Comparison of ENCODE assay signal across 23 cellular contexts in the genomic region with DNA sequence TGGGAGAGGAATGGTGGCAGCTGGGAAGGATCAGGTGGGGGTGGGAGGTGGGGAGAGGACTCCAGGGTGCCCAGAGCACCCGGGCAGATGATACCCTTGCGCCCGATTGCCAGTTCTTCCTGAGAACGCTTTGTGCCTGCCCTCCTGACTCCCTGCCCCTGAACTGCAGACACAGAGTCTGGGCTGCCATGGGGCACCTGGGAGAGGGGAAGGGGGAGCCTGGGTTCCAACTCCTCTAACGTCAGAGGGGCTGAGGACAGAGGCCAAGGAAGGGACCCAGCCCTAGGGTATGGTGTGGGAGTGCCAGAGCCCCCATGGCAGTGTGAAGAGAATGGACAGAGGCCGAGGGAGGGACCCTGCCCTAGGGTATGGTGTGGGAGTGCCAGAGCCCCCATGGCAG.
"Had no signal": no experiment of that assay in that cellular context is flagged by ENCODE, and none has a peak within 500 bp of the region (broad histone marks: within the 10 kb centered on the region; RNA-seq: fewer than 3 reads in every experiment).

No MANE protein-coding gene starts in this region.

- H3K36me3 Mint-ChIP-seq: activated naive CD8-positive, alpha-beta T cell had no signal

- H3K27me3 Mint-ChIP-seq: activated B cell treated with CpG ODN at 0.5 μM for 24 hours; activated naive CD8-positive, alpha-beta T cell had no signal

- H3K4me3 Mint-ChIP-seq: activated B cell treated with CpG ODN at 0.5 μM for 24 hours; activated naive CD8-positive, alpha-beta T cell; activated T-cell treated with anti-CD3 and anti-CD28 coated beads, Interleukin-2, amount 50 U/mL, for 4 hours; brain had no signal

- ATAC-seq: activated T-cell treated with anti-CD3 and anti-CD28 coated beads, Interleukin-2, amount 50 U/mL, for 4 hours had no signal

- H3K27ac Mint-ChIP-seq: activated naive CD8-positive, alpha-beta T cell; brain had no signal

- H3K9me3 Mint-ChIP-seq: activated B cell treated with CpG ODN at 0.5 μM for 24 hours; activated T-cell treated with anti-CD3 and anti-CD28 coated beads, Interleukin-2, amount 50 U/mL, for 4 hours; brain had no signal

- DNase-seq: activated B cell treated with CpG ODN at 0.5 μM for 24 hours; activated CD4-positive, alpha-beta T cell treated with anti-CD3 and anti-CD28 coated beads for 1 hour; activated CD4-positive, alpha-beta T cell treated with anti-CD3 and anti-CD28 coated beads, Interleukin-2, amount 50 U/mL, for 1 hour; activated CD8-positive, alpha-beta memory T cell treated with anti-CD3 and anti-CD28 coated beads for 24 hours; activated naive CD4-positive, alpha-beta T cell treated with Interleukin-2 at 50 U/mL for 16 hours; activated T-cell treated with anti-CD3 and anti-CD28 coated beads, Interleukin-2, amount 50 U/mL, for 4 hours; amygdala; cerebellar nuclear complex; MG63; MV-4-11; NCI-H1105 treated with DMSO at 0.1 percent for 48 hours; NCI-H1436 treated with DMSO at 0.1 percent for 48 hours; NCI-H187; NCI-H2081; NCI-H446; NCI-H524; Peyer's patch; SHP77; SW 1271; T1000 had no signal

- H3K9me3 ChIP-seq: MG63, Peyer's patch, SJSA1 had no signal
